Comparison of ENCODE assay signal across 8 cellular contexts in the genomic region with DNA sequence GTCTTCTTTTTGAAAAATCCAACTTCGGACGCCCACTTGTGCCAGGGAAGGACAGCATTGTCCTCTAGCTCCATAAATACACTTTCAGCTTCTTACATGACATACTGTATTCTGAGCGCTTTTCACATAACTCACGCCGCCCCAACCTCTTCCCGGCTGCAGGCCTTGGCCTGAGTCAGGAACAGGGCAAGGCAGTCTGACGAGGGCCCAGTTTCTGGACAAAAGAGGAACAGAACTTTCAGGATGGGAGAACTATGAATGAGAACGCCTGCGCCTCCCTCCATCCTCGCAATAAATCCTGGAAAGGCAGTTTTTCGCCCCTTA. TPM values are rescaled to one million over a fixed set of nuclear protein-coding genes. Genes with fewer than 3 reads are reported as not detected.
A peak's percentile ranks its signal among the peaks of the same experiment; 100 is the strongest.
DNase-seq lines count a peak whose midpoint lies in the region; ATAC-seq and TF ChIP-seq lines count a peak whose summit lies in the region.

No MANE protein-coding gene starts in this region.

- no peak for TF ChIP-seq CTCF in coronary artery (IDR thresholded peaks at IDR 0.05)

- POLR2A ChIA-PET in naive thymus-derived CD8-positive, alpha-beta T cell (lab: Charles Lee): interaction anchor here (0.7 to 3.3 kb wide), 11 partner anchors 20 to 346 kb away, joined by 3 to 27 read pairs (median 8); partner anchors contain the start of genes CD74, IRGM, RBM22 and RPS14

- peak overlapping the region; percentile 93 to 99 for H3K27ac ChIP-seq in coronary artery

- H3K9me3 Mint-ChIP-seq in naive thymus-derived CD8-positive, alpha-beta T cell: no peaks in the 10 kb centered on the region

- H3K27ac Mint-ChIP-seq in naive thymus-derived CD8-positive, alpha-beta T cell: no peak overlapping the region

- H3K4me3 Mint-ChIP-seq in naive thymus-derived CD8-positive, alpha-beta T cell: no peak overlapping the region

- peak; percentile 21 for DNase-seq in activated naive CD4-positive, alpha-beta T cell treated with Interleukin-2 at 50 U/mL for 16 hours
- DNase-seq in activated naive CD4-positive, alpha-beta T cell (lab: John Stamatoyannopoulos, UW): no peak
- DNase-seq in coronary artery (ENCODE audit: low spot score) (no peak), germinal center (ENCODE audit: low spot score) (no peak), SW 1271 (lab: John Stamatoyannopoulos, UW) (no peak), DMS153 treated with DMSO at 0.1 percent for 48 hours (lab: John Stamatoyannopoulos, UW; ENCODE audit: unreplicated experiment) (no peak)
- DNase-seq in naive thymus-derived CD8-positive, alpha-beta T cell: peak in 1 of 10 donors; percentile 15

- ATAC-seq in HG03460 (IDR thresholded peaks at IDR 0.05; ENCODE audit: unreplicated experiment): peak; percentile 17
- ATAC-seq in naive thymus-derived CD8-positive, alpha-beta T cell: peak; percentile 5

- H3K4me3 ChIP-seq in coronary artery: peak overlapping the region; percentile 86

- peaks cover 0 to 37% (median 26%) of the 10 kb centered on the region in 3 donors for H3K36me3 Mint-ChIP-seq in naive thymus-derived CD8-positive, alpha-beta T cell

- H3K27me3 Mint-ChIP-seq in naive thymus-derived CD8-positive, alpha-beta T cell: peaks cover 0 to 10% (median 0%) of the 10 kb centered on the region in 5 donors

- peaks cover 14 to 52% (median 37%) of the 10 kb centered on the region in 4 donors for H3K4me1 Mint-ChIP-seq in naive thymus-derived CD8-positive, alpha-beta T cell

RNA-seq across cellular contexts. Expression of gene DCTN4, which starts 0.6 kb away (rescaled TPM):
- 10 to 100 TPM; 44.1 to 49.4 TPM for total RNA-seq in naive thymus-derived CD8-positive, alpha-beta T cell
- 10 to 100 TPM in 1 of 3 donors, 1 to 10 TPM in 2; 8.1 to 11.5 (median 9.5) TPM for polyA plus RNA-seq in naive thymus-derived CD8-positive, alpha-beta T cell

RNA-seq across cellular contexts. Expression of gene SMIM3, which starts 20.4 kb away (rescaled TPM):
- total RNA-seq in naive thymus-derived CD8-positive, alpha-beta T cell: 1 to 10 TPM; 4.1 to 5.5 TPM
- 10 to 100 TPM in 1 of 3 donors, 1 to 10 TPM in 2; 8.5 to 12.2 (median 8.6) TPM for polyA plus RNA-seq in naive thymus-derived CD8-positive, alpha-beta T cell

RNA-seq across cellular contexts. Expression of gene RBM22, which starts 57.3 kb away (rescaled TPM):
- total RNA-seq in naive thymus-derived CD8-positive, alpha-beta T cell: 100 to 1,000 TPM; 102 to 103 TPM
- 10 to 100 TPM; 51.4 to 57.0 (median 56.2) TPM for polyA plus RNA-seq in naive thymus-derived CD8-positive, alpha-beta T cell
